ENCODE assay signal across 6 cellular contexts in genomic region chr19:38360839-38361631, GRCh38. TPM values are rescaled to one million over a fixed set of nuclear protein-coding genes. Genes with fewer than 3 reads are reported as not detected.
DNase-seq lines count a peak whose midpoint lies in the region; ATAC-seq and TF ChIP-seq lines count a peak whose summit lies in the region.

No MANE protein-coding gene starts in this region.

- H3K27ac ChIP-seq in HUES64 (ENCODE audit: low read depth, low read length), result no peak overlapping the region

- TF ChIP-seq CTCF in progenitor cell of endocrine pancreas (IDR thresholded peaks at IDR 0.05; ENCODE audit: unreplicated experiment) (no peak), mucosa of descending colon (IDR thresholded peaks at IDR 0.05) (no peak)

- peaks cover 15% of the 10 kb centered on the region for H3K36me3 Mint-ChIP-seq in dendritic cell treated with granulocyte-macrophage colony-stimulating factor and Interleukin-4, amounts not matched to agents 40 ng/mL and 50 ng/mL, for 4 days (ENCODE audit: low read depth)
- H3K36me3 Mint-ChIP-seq in progenitor cell of endocrine pancreas (ENCODE audit: insufficient read depth), result no peaks in the 10 kb centered on the region

- intact Hi-C loops in dendritic cell treated with granulocyte-macrophage colony-stimulating factor and Interleukin-4, amounts not matched to agents 40 ng/mL and 50 ng/mL, for 4 days (cut with micrococcal nuclease), result no loop called here
- intact Hi-C loops in mucosa of descending colon (cut with DNase I, micrococcal nuclease), result no loop called here

- H3K27me3 Mint-ChIP-seq in dendritic cell treated with granulocyte-macrophage colony-stimulating factor and Interleukin-4, amounts not matched to agents 40 ng/mL and 50 ng/mL, for 4 days, result peaks cover 57% of the 10 kb centered on the region
- peaks cover 48% of the 10 kb centered on the region for H3K27me3 Mint-ChIP-seq in progenitor cell of endocrine pancreas

- peak overlapping the region; percentile 91 for H3K4me3 Mint-ChIP-seq in dendritic cell treated with granulocyte-macrophage colony-stimulating factor and Interleukin-4, amounts not matched to agents 40 ng/mL and 50 ng/mL, for 4 days
- H3K4me3 Mint-ChIP-seq in progenitor cell of endocrine pancreas (ENCODE audit: low read depth), result peak overlapping the region; percentile 83

- DNase-seq in progenitor cell of endocrine pancreas (ENCODE audit: low spot score, unreplicated experiment), result no peak
- DNase-seq in mucosa of descending colon, result no peak
- no peak for DNase-seq in GM19238 (ENCODE audit: insufficient read length, low spot score)

- ATAC-seq in mucosa of descending colon, result no peak
- ATAC-seq in GM18861 (IDR thresholded peaks at IDR 0.05; ENCODE audit: unreplicated experiment), result no peak

- peaks cover 25% of the 10 kb centered on the region for H3K4me1 Mint-ChIP-seq in dendritic cell treated with granulocyte-macrophage colony-stimulating factor and Interleukin-4, amounts not matched to agents 40 ng/mL and 50 ng/mL, for 4 days (ENCODE audit: low read depth)
- no peaks in the 10 kb centered on the region for H3K4me1 Mint-ChIP-seq in progenitor cell of endocrine pancreas (ENCODE audit: low read depth)

- H3K27me3 ChIP-seq in HUES64 (ENCODE audit: insufficient read depth, low read length), result peaks cover 43% of the 10 kb centered on the region

- H3K36me3 ChIP-seq in HUES64 (ENCODE audit: insufficient read depth, low read length) (no peaks in the 10 kb centered on the region), mucosa of descending colon (ENCODE audit: low read depth) (no peaks in the 10 kb centered on the region)

- H3K9ac ChIP-seq in HUES64 (ENCODE audit: low read depth, low read length), result no peak overlapping the region

- peak overlapping the region; percentile 88 for H3K27ac Mint-ChIP-seq in dendritic cell treated with granulocyte-macrophage colony-stimulating factor and Interleukin-4, amounts not matched to agents 40 ng/mL and 50 ng/mL, for 4 days
- H3K27ac Mint-ChIP-seq in progenitor cell of endocrine pancreas, result peak overlapping the region; percentile 29

- H3K9me3 ChIP-seq in HUES64 (ENCODE audit: insufficient read depth, low read depth, low read length) (peaks cover 5% of the 10 kb centered on the region), mucosa of descending colon (peaks cover 4% of the 10 kb centered on the region)

- 23% methylated on average over 23 of the region's 23 CpGs for WGBS in HUES64

- H3K9me3 Mint-ChIP-seq in dendritic cell treated with granulocyte-macrophage colony-stimulating factor and Interleukin-4, amounts not matched to agents 40 ng/mL and 50 ng/mL, for 4 days, result no peaks in the 10 kb centered on the region
- H3K9me3 Mint-ChIP-seq in progenitor cell of endocrine pancreas (ENCODE audit: low read depth), result no peaks in the 10 kb centered on the region

- H3K4me1 ChIP-seq in HUES64 (ENCODE audit: insufficient read depth, low read length), result no peaks in the 10 kb centered on the region
- H3K4me1 ChIP-seq in mucosa of descending colon (ENCODE audit: low read depth), result peaks cover 12% of the 10 kb centered on the region

- H3K4me3 ChIP-seq in HUES64 (ENCODE audit: low read length) (peak overlapping the region; percentile 75), mucosa of descending colon (no peak overlapping the region)

RNA-seq across cellular contexts. Expression of gene PSMD8, which starts 13.3 kb away (rescaled TPM):
- polyA plus RNA-seq in HUES64 (2013, experiment 1 of 2), result 205 TPM
- 206 TPM for polyA plus RNA-seq in HUES64 (2013, experiment 2 of 2)
- total RNA-seq in progenitor cell of endocrine pancreas, result 122 and 128 TPM in 2 replicates
- 100 to 1,000 TPM; 121 to 144 (median 141) TPM for total RNA-seq in mucosa of descending colon

RNA-seq across cellular contexts. Expression of gene CATSPERG, which starts 25.4 kb away (rescaled TPM):
- polyA plus RNA-seq in HUES64 (2013, experiment 1 of 2), result 0.55 TPM
- 0.25 TPM for polyA plus RNA-seq in HUES64 (2013, experiment 2 of 2)
- total RNA-seq in progenitor cell of endocrine pancreas, result 21.0 TPM in 2 replicates
- 10 to 100 TPM in 2 of 3 donors, 1 to 10 TPM in 1; 8.1 to 14.2 (median 10.1) TPM for total RNA-seq in mucosa of descending colon

RNA-seq across cellular contexts. Expression of gene GGN, which starts 26.8 kb away (rescaled TPM):
- 0.65 TPM for polyA plus RNA-seq in HUES64 (2013, experiment 1 of 2)
- polyA plus RNA-seq in HUES64 (2013, experiment 2 of 2), result 1.2 TPM
- 2.8 and 3.3 TPM in 2 replicates for total RNA-seq in progenitor cell of endocrine pancreas
- under 1 TPM in 2 of 3 donors, not detected in 1; 0.12 to 0.20 TPM for total RNA-seq in mucosa of descending colon

RNA-seq across cellular contexts. Expression of gene SPRED3, which starts 27.5 kb away (rescaled TPM):
- polyA plus RNA-seq in HUES64 (2013, experiment 1 of 2), result 3.7 TPM
- 5.5 TPM for polyA plus RNA-seq in HUES64 (2013, experiment 2 of 2)
- total RNA-seq in progenitor cell of endocrine pancreas, result 13.0 and 13.6 TPM in 2 replicates
- under 1 TPM; 0.46 to 0.82 (median 0.80) TPM for total RNA-seq in mucosa of descending colon

RNA-seq across cellular contexts. Expression of gene KCNK6, which starts 41.4 kb away (rescaled TPM):
- polyA plus RNA-seq in HUES64 (2013, experiment 1 of 2), result 2.2 TPM
- 3.0 TPM for polyA plus RNA-seq in HUES64 (2013, experiment 2 of 2)
- 0.43 and 0.53 TPM in 2 replicates for total RNA-seq in progenitor cell of endocrine pancreas
- 10 to 100 TPM; 24.8 to 27.8 (median 25.6) TPM for total RNA-seq in mucosa of descending colon
